ENCODE assay signal across 9 cellular contexts in the genomic region with DNA sequence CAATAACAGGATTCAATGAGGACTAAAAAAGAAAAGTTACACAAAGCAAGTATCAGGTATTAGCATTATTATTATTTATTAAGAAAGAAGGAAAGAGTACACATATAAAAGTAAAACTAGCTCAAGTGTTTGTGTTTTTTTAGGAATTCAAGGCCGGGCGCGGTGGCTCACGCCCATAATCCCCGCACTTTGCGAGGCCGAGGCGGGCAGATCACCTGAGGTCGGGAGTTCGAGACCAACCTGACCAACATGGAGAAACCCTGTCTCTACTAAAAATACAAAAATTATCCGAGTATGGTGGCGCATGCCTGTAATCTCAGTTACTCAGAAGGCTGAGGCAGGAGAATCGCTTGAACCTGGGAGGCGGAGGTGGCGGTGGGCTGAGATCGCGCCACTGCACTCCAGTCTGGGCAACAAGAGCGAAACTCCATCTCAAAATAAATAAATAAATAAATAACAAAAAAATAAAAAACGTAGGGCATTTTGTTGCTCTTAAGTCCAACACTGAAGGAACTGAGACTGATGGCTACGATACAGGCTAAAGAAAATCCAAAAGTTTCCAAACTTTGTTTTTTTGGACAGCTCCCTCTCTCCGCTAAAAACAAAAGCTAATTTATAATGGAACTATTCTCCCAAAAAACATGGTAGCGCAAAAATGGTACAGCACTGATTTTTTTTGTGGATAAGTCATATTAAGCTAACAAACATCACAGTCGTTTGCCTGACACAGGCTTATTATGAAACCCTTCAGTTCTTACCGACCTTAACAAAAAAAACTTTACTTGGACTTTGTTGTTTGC. TPM values are rescaled to one million over a fixed set of nuclear protein-coding genes. Genes with fewer than 3 reads are reported as not detected.
DNase-seq lines count a peak whose midpoint lies in the region; ATAC-seq and TF ChIP-seq lines count a peak whose summit lies in the region.
"Had no signal": no experiment of that assay in that cellular context is flagged by ENCODE, and none has a peak within 500 bp of the region (broad histone marks: within the 10 kb centered on the region; RNA-seq: fewer than 3 reads in every experiment).

No MANE protein-coding gene starts in this region.

- H3K9me3 ChIP-seq in breast epithelium (no peaks in the 10 kb centered on the region), mucosa of rectum (ENCODE audit: control insufficient read depth in 2 of 2, low read length in 2 of 2) (no peaks in the 10 kb centered on the region)
- H3K9me3 ChIP-seq: SJCRH30 had no signal

- intact Hi-C loops in breast epithelium (cut with DNase I; ENCODE audit: low total_unique reads): loop anchor here (5.0 kb wide), 1 partner anchor 141 kb away; no protein-coding TSS in a partner anchor

- no peak for TF ChIP-seq CTCF in breast epithelium (IDR thresholded peaks at IDR 0.05)

- H3K4me1 ChIP-seq in breast epithelium (peaks cover 3 to 6% of the 10 kb centered on the region in 2 donors), mucosa of rectum (ENCODE audit: control insufficient read depth in 2 of 2, insufficient read depth in 2 of 2, low read length in 2 of 2) (peaks cover 11 to 29% of the 10 kb centered on the region in 2 donors)
- H3K4me1 ChIP-seq: SJCRH30 had no signal

- no peak for DNase-seq in stimulated activated naive CD8-positive, alpha-beta T cell treated with anti-CD3 and anti-CD28 coated beads, Interleukin-15, Interleukin-2, amounts not matched to agents 100 U/mL and 50 U/mL, for 24 hours
- DNase-seq in breast epithelium (ENCODE audit: low spot score in 2 of 2): no peak
- DNase-seq in DMS 273 (lab: John Stamatoyannopoulos, UW; ENCODE audit: unreplicated experiment): no peak
- DNase-seq in NCI-H1930 (lab: John Stamatoyannopoulos, UW): no peak

- H3K36me3 ChIP-seq in breast epithelium: no peaks in the 10 kb centered on the region
- no peaks in the 10 kb centered on the region for H3K36me3 ChIP-seq in mucosa of rectum (ENCODE audit: control insufficient read depth in 2 of 2, insufficient read depth in 2 of 2, low read length in 2 of 2)
- H3K36me3 ChIP-seq: SJCRH30 had no signal

- TF ChIP-seq POLR2A in breast epithelium (IDR thresholded peaks at IDR 0.05): no peak

- no peak for ATAC-seq in stimulated activated naive CD8-positive, alpha-beta T cell treated with anti-CD3 and anti-CD28 coated beads, Interleukin-15, Interleukin-2, amounts not matched to agents 100 U/mL and 50 U/mL, for 24 hours
- ATAC-seq in HG02852 (IDR thresholded peaks at IDR 0.05; ENCODE audit: unreplicated experiment) (no peak), GM18868 (IDR thresholded peaks at IDR 0.05; ENCODE audit: unreplicated experiment) (no peak)

- no peaks in the 10 kb centered on the region for H3K9me3 Mint-ChIP-seq in stimulated activated naive CD8-positive, alpha-beta T cell treated with anti-CD3 and anti-CD28 coated beads, Interleukin-15, Interleukin-2, amounts not matched to agents 100 ng/mL and 50 ng/mL, for 24 hours

- H3K27ac ChIP-seq in breast epithelium: peak overlapping the region in 1 of 2 donors; percentile 96
- H3K27ac ChIP-seq in mucosa of rectum (ENCODE audit: low read depth in 2 of 2, low read length in 2 of 2): no peak overlapping the region
- H3K27ac ChIP-seq: SJCRH30 had no signal

- peak overlapping the region; percentile 41 for H3K27ac Mint-ChIP-seq in stimulated activated naive CD8-positive, alpha-beta T cell treated with anti-CD3 and anti-CD28 coated beads, Interleukin-15, Interleukin-2, amounts not matched to agents 100 ng/mL and 50 ng/mL, for 24 hours

- H3K27me3 ChIP-seq in breast epithelium (no peaks in the 10 kb centered on the region), mucosa of rectum (ENCODE audit: control insufficient read depth in 2 of 2, insufficient read depth in 2 of 2, low read length in 2 of 2) (no peaks in the 10 kb centered on the region)
- H3K27me3 ChIP-seq: SJCRH30 had no signal

- peaks cover 14% of the 10 kb centered on the region for H3K36me3 Mint-ChIP-seq in stimulated activated naive CD8-positive, alpha-beta T cell treated with anti-CD3 and anti-CD28 coated beads, Interleukin-15, Interleukin-2, amounts not matched to agents 100 ng/mL and 50 ng/mL, for 24 hours (ENCODE audit: low read depth)

- H3K9ac ChIP-seq in mucosa of rectum (ENCODE audit: low read depth in 1 of 2, low read length in 2 of 2): peak overlapping the region in 1 of 2 donors; percentile 81

- H3K4me3 ChIP-seq in breast epithelium: peak overlapping the region; percentile 68 to 99 (median 82)
- peak overlapping the region; percentile 73 to 77 for H3K4me3 ChIP-seq in mucosa of rectum (ENCODE audit: low read length in 2 of 2)

- H3K4me1 Mint-ChIP-seq in stimulated activated naive CD8-positive, alpha-beta T cell treated with anti-CD3 and anti-CD28 coated beads, Interleukin-15, Interleukin-2, amounts not matched to agents 100 ng/mL and 50 ng/mL, for 24 hours (ENCODE audit: low read depth): peaks cover 61% of the 10 kb centered on the region

- no peaks in the 10 kb centered on the region for H3K27me3 Mint-ChIP-seq in stimulated activated naive CD8-positive, alpha-beta T cell treated with anti-CD3 and anti-CD28 coated beads, Interleukin-15, Interleukin-2, amounts not matched to agents 100 ng/mL and 50 ng/mL, for 24 hours

- peak overlapping the region; percentile 100 for H3K4me3 Mint-ChIP-seq in stimulated activated naive CD8-positive, alpha-beta T cell treated with anti-CD3 and anti-CD28 coated beads, Interleukin-15, Interleukin-2, amounts not matched to agents 100 ng/mL and 50 ng/mL, for 24 hours

RNA-seq across cellular contexts. Expression of a gene that starts 1.7 kb away (rescaled TPM):
- 10 to 100 TPM; 39.8 to 75.2 (median 49.8) TPM for total RNA-seq in breast epithelium
